ENCODE assay signal across 8 cellular contexts in the genomic region with DNA sequence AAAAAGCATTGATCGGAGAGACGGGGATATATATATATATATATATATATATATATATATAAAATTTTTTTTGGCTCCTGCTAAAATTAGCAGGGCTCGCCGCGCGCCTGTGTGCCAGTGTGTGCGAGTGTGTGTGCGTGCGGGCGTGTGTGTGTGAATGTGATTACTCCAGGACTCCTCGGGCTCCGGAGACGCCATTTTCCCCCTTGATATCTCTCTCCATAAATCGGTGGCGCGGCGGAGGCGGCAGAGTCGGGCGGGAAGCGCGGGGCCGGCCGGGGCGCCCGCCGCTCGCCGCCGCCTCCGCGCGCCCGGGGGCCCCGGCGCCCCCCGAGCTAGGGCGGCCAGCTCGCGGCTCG. TPM values are rescaled to one million over a fixed set of nuclear protein-coding genes. Genes with fewer than 3 reads are reported as not detected.
DNase-seq lines count a peak whose midpoint lies in the region; ATAC-seq and TF ChIP-seq lines count a peak whose summit lies in the region.

No MANE protein-coding gene starts in this region.

- TF ChIP-seq POLR2A in upper lobe of left lung (IDR thresholded peaks at IDR 0.05) = no peak

- H3K9me3 Mint-ChIP-seq in activated CD4-positive, alpha-beta memory T cell treated with anti-CD3 and anti-CD28 coated beads for 36 hours = no peaks in the 10 kb centered on the region
- H3K9me3 Mint-ChIP-seq in naive thymus-derived CD8-positive, alpha-beta T cell = no peaks in the 10 kb centered on the region

- peak overlapping the region; percentile 38 for H3K27ac Mint-ChIP-seq in activated CD4-positive, alpha-beta memory T cell treated with anti-CD3 and anti-CD28 coated beads for 36 hours
- peak overlapping the region in 1 of 10 donors; percentile 79 for H3K27ac Mint-ChIP-seq in naive thymus-derived CD8-positive, alpha-beta T cell

- CTCF ChIA-PET in activated CD4-positive, alpha-beta memory T cell treated with anti-CD3 and anti-CD28 coated beads for 36 hours (lab: Charles Lee) = interaction anchor here (1.0 to 1.9 kb wide), 7 partner anchors 23 to 247 kb away, joined by 3 to 11 read pairs (median 3); no protein-coding TSS in a partner anchor

- H3K36me3 ChIP-seq in fibroblast of lung (ENCODE audit: control insufficient read depth, insufficient read depth, low read length) (no peaks in the 10 kb centered on the region), upper lobe of left lung (no peaks in the 10 kb centered on the region)

- ATAC-seq in GM18511 (IDR thresholded peaks at IDR 0.05; ENCODE audit: unreplicated experiment) (peak; percentile 20), upper lobe of left lung (ENCODE audit: low FRiP score in 2 of 2) (no peak)
- ATAC-seq in naive thymus-derived CD8-positive, alpha-beta T cell = no peak

- H3K27me3 Mint-ChIP-seq in activated CD4-positive, alpha-beta memory T cell treated with anti-CD3 and anti-CD28 coated beads for 36 hours = peaks cover 26% of the 10 kb centered on the region
- H3K27me3 Mint-ChIP-seq in naive thymus-derived CD8-positive, alpha-beta T cell = peaks cover 18 to 34% (median 24%) of the 10 kb centered on the region in 5 donors

- H3K4me2 ChIP-seq in fibroblast of lung (ENCODE audit: extremely low read depth, insufficient read depth, low read length) = peak overlapping the region; percentile 71

- H3K27me3 ChIP-seq in fibroblast of lung (ENCODE audit: control insufficient read depth, insufficient read depth, low read length) (no peaks in the 10 kb centered on the region), upper lobe of left lung (peaks cover 0 to 5% (median 0%) of the 10 kb centered on the region in 4 donors)

- H2AFZ ChIP-seq in fibroblast of lung (ENCODE audit: low read length) = no peak overlapping the region

- H3K4me1 ChIP-seq in fibroblast of lung (ENCODE audit: control insufficient read depth, extremely low read depth, insufficient read depth, low read length) (peaks cover 11% of the 10 kb centered on the region), upper lobe of left lung (peaks cover 3 to 37% (median 24%) of the 10 kb centered on the region in 4 donors)

- H3K36me3 Mint-ChIP-seq in activated CD4-positive, alpha-beta memory T cell treated with anti-CD3 and anti-CD28 coated beads for 36 hours = no peaks in the 10 kb centered on the region
- no peaks in the 10 kb centered on the region for H3K36me3 Mint-ChIP-seq in naive thymus-derived CD8-positive, alpha-beta T cell

- POLR2A ChIA-PET in activated CD4-positive, alpha-beta memory T cell treated with anti-CD3 and anti-CD28 coated beads for 36 hours (lab: Charles Lee) = interaction anchor here (1.2 to 2.9 kb wide), 8 partner anchors 37 to 246 kb away, joined by 3 to 17 read pairs (median 8); no protein-coding TSS in a partner anchor
- POLR2A ChIA-PET in naive thymus-derived CD8-positive, alpha-beta T cell (lab: Charles Lee) = interaction anchor here (0.6 to 0.7 kb wide), 2 partner anchors 169 to 534 kb away, joined by 3 to 6 read pairs; no protein-coding TSS in a partner anchor

- no peak for TF ChIP-seq EP300 in upper lobe of left lung (IDR thresholded peaks at IDR 0.05)

- H3K79me2 ChIP-seq in fibroblast of lung (ENCODE audit: control insufficient read depth, insufficient read depth, low read length) = no peaks in the 10 kb centered on the region

- H3K4me3 Mint-ChIP-seq in activated CD4-positive, alpha-beta memory T cell treated with anti-CD3 and anti-CD28 coated beads for 36 hours = peak overlapping the region; percentile 70
- H3K4me3 Mint-ChIP-seq in naive thymus-derived CD8-positive, alpha-beta T cell = peak overlapping the region in 9 of 10 donors; percentile 61 to 89 (median 82)

- H3K4me3 ChIP-seq in fibroblast of lung (replicated peaks in 1 of 4; ENCODE audit: control extremely low read depth in 1 of 4, insufficient read depth in 1 of 4, low read depth in 3 of 4, low read length in 4 of 4) = peak overlapping the region in 3 of 4 experiments; percentile 55 to 63 (median 60)
- H3K4me3 ChIP-seq in upper lobe of left lung = peak overlapping the region in 3 of 4 donors; percentile 71 to 88 (median 77)

- no peaks in the 10 kb centered on the region for H4K20me1 ChIP-seq in fibroblast of lung (ENCODE audit: control insufficient read depth, extremely low read depth, insufficient read depth, low read length)

- H3K9me3 ChIP-seq in fibroblast of lung (ENCODE audit: control insufficient read depth, insufficient read depth, low read depth, low read length) (no peaks in the 10 kb centered on the region), upper lobe of left lung (no peaks in the 10 kb centered on the region)

- WGBS in upper lobe of left lung, 2 donors = 0% methylated on average over 13 to 36 of the region's 41 CpGs

- DNase-seq in AG08395 (ENCODE audit: low spot score) = peak; percentile 46
- DNase-seq in NCI-H187 treated with DMSO at 0.1 percent for 48 hours (lab: John Stamatoyannopoulos, UW) = peak; percentile 15
- peak; percentile 49 for DNase-seq in activated CD4-positive, alpha-beta memory T cell treated with anti-CD3 and anti-CD28 coated beads for 36 hours
- peak; percentile 64 to 66 for DNase-seq in fibroblast of lung (ENCODE audit: low read depth in 2 of 2)
- peak in 1 of 10 donors; percentile 13 for DNase-seq in naive thymus-derived CD8-positive, alpha-beta T cell
- peak; percentile 35 to 88 for DNase-seq in upper lobe of left lung
- DNase-seq in foreskin melanocyte = no peak

- no peak overlapping the region for H3K27ac ChIP-seq in fibroblast of lung (ENCODE audit: insufficient read depth, low read length)
- peak overlapping the region; percentile 87 to 97 (median 95) for H3K27ac ChIP-seq in upper lobe of left lung

- intact Hi-C loops in activated CD4-positive, alpha-beta memory T cell treated with anti-CD3 and anti-CD28 coated beads for 36 hours (cut with micrococcal nuclease) = loop anchor here (1.0 to 10.0 kb wide), 10 partner anchors 37 to 705 kb away; no protein-coding TSS in a partner anchor

- peak overlapping the region; percentile 48 for H3K9ac ChIP-seq in fibroblast of lung (ENCODE audit: insufficient read depth, low read length)

- TF ChIP-seq CTCF in fibroblast of lung (conservative IDR thresholded peaks at IDR 0.05 in 1 of 2, IDR thresholded peaks at IDR 0.05 in 1 of 2; ENCODE audit: low read depth in 1 of 2, low read length in 2 of 2) (no peak), upper lobe of left lung (IDR thresholded peaks at IDR 0.05) (no peak)

- peaks cover 9% of the 10 kb centered on the region for H3K4me1 Mint-ChIP-seq in activated CD4-positive, alpha-beta memory T cell treated with anti-CD3 and anti-CD28 coated beads for 36 hours (ENCODE audit: low read depth)
- H3K4me1 Mint-ChIP-seq in naive thymus-derived CD8-positive, alpha-beta T cell = peaks cover 9 to 11% (median 10%) of the 10 kb centered on the region in 4 donors

RNA-seq across cellular contexts. Expression of a gene that starts 0.8 kb away (rescaled TPM):
- total RNA-seq in activated CD4-positive, alpha-beta memory T cell treated with anti-CD3 and anti-CD28 coated beads for 36 hours = 1 to 10 TPM; 6.4 to 6.7 TPM
- total RNA-seq in fibroblast of lung = 4.5 and 4.9 TPM in 2 replicates
- polyA plus RNA-seq in fibroblast of lung = 1.9 and 5.4 TPM in 2 replicates
- polyA plus RNA-seq in fibroblast of lung (2012) = 0.91 and 3.1 TPM in 2 replicates
- 2.7 and 5.2 TPM in 2 replicates for polyA minus RNA-seq in fibroblast of lung (ENCODE audit: low replicate concordance)
- total RNA-seq in naive thymus-derived CD8-positive, alpha-beta T cell = 1 to 10 TPM; 1.6 TPM
- polyA plus RNA-seq in naive thymus-derived CD8-positive, alpha-beta T cell = under 1 TPM in 1 of 3 donors, not detected in 2; 0.16 TPM
- total RNA-seq in upper lobe of left lung = 10 to 100 TPM; 11.7 to 38.8 (median 16.6) TPM
